Comparison of ENCODE assay signal across 19 cellular contexts in genomic region chr2:238666543-238666942, GRCh38.
DNase-seq lines count a peak whose midpoint lies in the region; ATAC-seq, FAIRE-seq and TF ChIP-seq lines count a peak whose summit lies in the region.
"Had no signal": no experiment of that assay in that cellular context is flagged by ENCODE, and none has a peak within 500 bp of the region (broad histone marks: within the 10 kb centered on the region; RNA-seq: fewer than 3 reads in every experiment).

No MANE protein-coding gene starts in this region.

- TF ChIP-seq CTCF in K562 (IDR thresholded peaks at IDR 0.05 in 2 of 3, conservative IDR thresholded peaks at IDR 0.05 in 1 of 3; ENCODE audit: insufficient read depth in 2 of 3, low read depth in 1 of 3, low read length in 3 of 3): no peak

- H3K4me2 ChIP-seq in GM23248 (ENCODE audit: unreplicated experiment): peak overlapping the region; percentile 35
- H3K4me2 ChIP-seq in K562 (ENCODE audit: insufficient read depth, low read length): no peak overlapping the region
- no peak overlapping the region for H3K4me2 ChIP-seq in mesenchymal stem cell (ENCODE audit: low read length, poor library complexity, severe bottlenecking)
- H3K4me2 ChIP-seq: BLaER1 had no signal

- 12 to 23% methylated on average over 1 of the region's 1 CpG for WGBS in GM23248 (ENCODE audit: low coverage in 1 of 2, low lambda C conversion rate in 2 of 2, missing lambda C conversion rate in 2 of 2), 2 experiments
- WGBS in K562 (ENCODE audit: insufficient coverage, low coverage, missing lambda C conversion rate): 7% methylated on average over 1 of the region's 1 CpG
- WGBS in mesenchymal stem cell: no CpG with 5 or more reads among the region's 1 CpG

- H4K91ac ChIP-seq in mesenchymal stem cell (ENCODE audit: low read length): no peak overlapping the region

- no peak for TF ChIP-seq RAD21 in K562 (CRISPR knock-in tag; conservative IDR thresholded peaks at IDR 0.05 in 1 of 2, IDR thresholded peaks at IDR 0.05 in 1 of 2)

- no peak overlapping the region for H2BK5ac ChIP-seq in mesenchymal stem cell (ENCODE audit: low read depth, low read length, poor library complexity, severe bottlenecking)

- H3K9ac ChIP-seq in GM23248: peak overlapping the region; percentile 10; the same call in 1 of the 2 replicates
- no peak overlapping the region for H3K9ac ChIP-seq in K562 (ENCODE audit: insufficient read depth in 1 of 2, low read depth in 2 of 2, low read length in 2 of 2)
- peak overlapping the region; percentile 75 for H3K9ac ChIP-seq in mesenchymal stem cell (ENCODE audit: low read length)
- H3K9ac ChIP-seq: BLaER1 had no signal

- no peak overlapping the region for H2BK12ac ChIP-seq in mesenchymal stem cell (ENCODE audit: low read length in 2 of 2)

- H3K9me3 ChIP-seq in GM23248 (ENCODE audit: low read depth): peaks cover 2% of the 10 kb centered on the region
- no peaks in the 10 kb centered on the region for H3K9me3 ChIP-seq in K562 (replicated peaks; ENCODE audit: control insufficient read depth, insufficient read depth, low read depth, low read length)
- H3K9me3 ChIP-seq in mesenchymal stem cell (ENCODE audit: control insufficient read depth, low read length): peaks cover under 1% of the 10 kb centered on the region
- H3K9me3 ChIP-seq: Caco-2 had no signal

- no peak overlapping the region for H2BK120ac ChIP-seq in mesenchymal stem cell (ENCODE audit: low read depth, low read length)

- no peaks in the 10 kb centered on the region for H4K20me1 ChIP-seq in GM23248 (ENCODE audit: insufficient read depth)
- no peaks in the 10 kb centered on the region for H4K20me1 ChIP-seq in K562 (replicated peaks; ENCODE audit: control insufficient read depth, insufficient read depth, low read length)
- H4K20me1 ChIP-seq: BLaER1 had no signal

- H3K9me2 ChIP-seq in GM23248 (ENCODE audit: insufficient read depth): no peaks in the 10 kb centered on the region

- H3K4ac ChIP-seq in mesenchymal stem cell (ENCODE audit: low read depth in 1 of 2, low read length in 2 of 2): no peak overlapping the region

- H3K79me2 ChIP-seq in GM23248 (ENCODE audit: insufficient read depth): no peaks in the 10 kb centered on the region
- no peaks in the 10 kb centered on the region for H3K79me2 ChIP-seq in K562 (ENCODE audit: control insufficient read depth, insufficient read depth, low read length)

- no TSS peak for BruUV-seq in K562 (replicated peaks; lab: Mats Ljungman, UMichigan)

- no peak overlapping the region for H3K23ac ChIP-seq in mesenchymal stem cell (ENCODE audit: low read length in 2 of 2)

- TF ChIP-seq EP300 in K562 (IDR thresholded peaks at IDR 0.05; ENCODE audit: low read length): no peak

- H3K4me1 ChIP-seq in GM23248 (ENCODE audit: insufficient read depth) (peaks cover 10% of the 10 kb centered on the region), K562 (replicated peaks in 1 of 2; ENCODE audit: control insufficient read depth in 2 of 2, insufficient read depth in 2 of 2, low read length in 2 of 2) (no peaks in the 10 kb centered on the region), mesenchymal stem cell (ENCODE audit: control insufficient read depth, insufficient read depth, low read depth, low read length) (no peaks in the 10 kb centered on the region)
- H3K4me1 ChIP-seq: Caco-2 had no signal

- intact Hi-C loops in K562 (cut with micrococcal nuclease): no loop called here

- H2BK15ac ChIP-seq in mesenchymal stem cell (ENCODE audit: low read depth, poor library complexity, severe bottlenecking): no peak overlapping the region

- H2AK5ac ChIP-seq in mesenchymal stem cell (ENCODE audit: low read length, severe bottlenecking): no peak overlapping the region

- no peaks in the 10 kb centered on the region for H3K79me1 ChIP-seq in mesenchymal stem cell (replicated peaks; ENCODE audit: low read length, poor library complexity, severe bottlenecking)

- no peak for FAIRE-seq in K562 (lab: Jason Lieb, UNC)
- FAIRE-seq: G401.6, GM12892, GM19239, H1 had no signal

- H3K27ac ChIP-seq in GM23248 (peak overlapping the region; percentile 42), K562 (ENCODE audit: extremely low read depth, low read depth, low read length) (no peak overlapping the region), mesenchymal stem cell (ENCODE audit: low read length, poor library complexity, severe bottlenecking) (no peak overlapping the region)
- H3K27ac ChIP-seq: BLaER1, C4-2B had no signal

- H3K14ac ChIP-seq in mesenchymal stem cell (ENCODE audit: low read length in 2 of 2): no peak overlapping the region

- TF ChIP-seq POLR2A in K562 (conservative IDR thresholded peaks at IDR 0.05): no peak

- H3K4me3 ChIP-seq in GM23248: no peak overlapping the region
- H3K4me3 ChIP-seq in K562: no peak overlapping the region
- no peak overlapping the region for H3K4me3 ChIP-seq in mesenchymal stem cell (ENCODE audit: insufficient read depth in 1 of 2, low read depth in 1 of 2, low read length in 2 of 2)
- H3K4me3 ChIP-seq: BLaER1 had no signal

- ATAC-seq in K562: no peak
- ATAC-seq in GM19035 (IDR thresholded peaks at IDR 0.05; ENCODE audit: unreplicated experiment): no peak
- ATAC-seq: CD8-positive, alpha-beta T cell had no signal

- H3K27me3 ChIP-seq in GM23248 (replicated peaks; ENCODE audit: insufficient read depth) (no peaks in the 10 kb centered on the region), K562 (ENCODE audit: control insufficient read depth in 2 of 2, insufficient read depth in 2 of 2, low read length in 2 of 2) (no peaks in the 10 kb centered on the region), mesenchymal stem cell (ENCODE audit: control insufficient read depth in 1 of 2, insufficient read depth in 1 of 2, low read length in 2 of 2) (no peaks in the 10 kb centered on the region)
- H3K27me3 ChIP-seq: BLaER1 had no signal

- H3F3A ChIP-seq in GM23248 (ENCODE audit: insufficient read depth): peaks cover 20% of the 10 kb centered on the region; the same call in 1 of the 2 replicates

- no peak overlapping the region for H4K8ac ChIP-seq in mesenchymal stem cell (ENCODE audit: low read length)

- no peak overlapping the region for H3K18ac ChIP-seq in mesenchymal stem cell (ENCODE audit: low read depth in 1 of 2, low read length in 2 of 2)

- no peaks in the 10 kb centered on the region for H3K9me1 ChIP-seq in K562 (ENCODE audit: control insufficient read depth, insufficient read depth, low read length)

- CTCF ChIA-PET in K562 (lab: Yijun Ruan, JAX; ENCODE audit: low intra/inter-chr PET ratio): no interaction called here

- DNase-seq in GM23248: no peak
- no peak for DNase-seq in K562 (ENCODE audit: extremely low read depth in 1 of 4, low spot score in 3 of 4)
- DNase-seq in mesenchymal stem cell: no peak
- no peak for DNase-seq in stimulated activated CD4-positive, alpha-beta T cell treated with anti-CD3 and anti-CD28 coated beads, Interleukin-15, amount 100 ng/mL, for 24 hours
- no peak for DNase-seq in iPS-NIHi11 (ENCODE audit: low spot score)
- DNase-seq: Caco-2; CD4-positive, CD25-positive, alpha-beta regulatory T cell; CD8-positive, alpha-beta T cell; DMS153; DND-41; H7; HCEC 1CT had no signal

- H3K36me3 ChIP-seq in GM23248 (ENCODE audit: low read depth): no peaks in the 10 kb centered on the region
- H3K36me3 ChIP-seq in K562 (ENCODE audit: control insufficient read depth, insufficient read depth, low read length): no peaks in the 10 kb centered on the region
- H3K36me3 ChIP-seq in mesenchymal stem cell (ENCODE audit: control insufficient read depth in 1 of 2, insufficient read depth in 2 of 2, low read depth in 1 of 2, low read length in 2 of 2): no peaks in the 10 kb centered on the region
- H3K36me3 ChIP-seq: BLaER1 had no signal

- peak overlapping the region; percentile 13; the same call in 1 of the 2 replicates for H2AFZ ChIP-seq in GM23248
- no peak overlapping the region for H2AFZ ChIP-seq in K562 (ENCODE audit: low read depth, low read length)
- no peak overlapping the region for H2AFZ ChIP-seq in mesenchymal stem cell (ENCODE audit: low read depth, low read length)

- POLR2A ChIA-PET in K562 (lab: Yijun Ruan, JAX): no interaction called here

- in situ Hi-C loops in GM23248 (cut with MboI) (no loop called here), K562 (cut with MboI) (no loop called here)

TF ChIP-seq in K562, 482 proteins besides CTCF, POLR2A, EP300 and RAD21:
- TF ChIP-seq TAL1 (IDR thresholded peaks at IDR 0.05) (no peak), ZNF316 (IDR thresholded peaks at IDR 0.05) (peak; percentile 39; the same call in 1 of the 2 replicates)

Comparison
In these comparisons a context has a peak if more than half of its experiments do, and no peak if none do; other contexts are left out.
1. H3K9ac ChIP-seq: peak in GM23248 (single experiment) and mesenchymal stem cell (single experiment); none in K562 (0 of 2).